ENCODE assay signal across 8 cellular contexts in the genomic region with DNA sequence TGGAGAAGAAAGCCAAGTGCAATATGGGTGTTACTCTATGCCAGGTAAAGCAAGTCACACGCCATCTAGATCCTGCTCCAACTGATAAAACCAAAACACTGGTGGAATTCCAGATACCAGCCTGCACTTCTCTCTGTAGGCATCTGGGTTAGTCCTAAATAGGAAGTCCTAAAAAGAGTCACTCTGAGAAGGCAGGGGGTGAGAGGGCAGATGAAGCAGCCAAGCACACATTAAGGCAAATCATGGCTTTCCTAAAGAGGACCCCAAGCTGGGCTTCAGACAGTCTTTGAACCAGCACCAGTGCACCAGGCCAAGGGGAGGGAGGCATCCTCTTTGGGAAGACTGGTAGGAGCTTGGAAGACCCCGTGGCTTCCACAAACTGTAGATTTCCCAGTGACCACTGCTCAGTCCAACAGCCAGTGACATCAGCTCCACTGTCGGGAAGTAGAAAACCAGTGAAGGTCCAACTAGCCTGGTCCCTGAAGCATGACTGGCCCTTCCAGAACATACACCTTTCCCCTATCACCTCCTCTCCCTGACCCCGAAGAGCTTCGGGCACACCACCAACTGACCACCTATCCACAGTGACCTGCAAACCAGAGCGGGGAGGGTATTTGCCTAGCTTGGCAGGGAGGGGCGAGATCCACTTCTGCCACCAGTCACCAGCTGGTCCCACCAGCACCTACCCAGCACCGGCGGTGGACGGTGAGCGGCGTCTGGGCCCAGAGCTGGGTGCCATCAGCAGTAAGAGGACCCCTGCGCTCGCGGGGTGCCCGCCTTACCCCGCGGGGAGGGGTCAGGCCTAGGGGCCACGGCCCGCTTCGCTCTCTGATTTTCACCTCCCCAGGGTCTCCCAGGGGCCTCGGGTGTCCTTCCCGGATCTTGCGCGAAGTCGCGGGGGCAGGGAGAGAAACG. TPM values are rescaled to one million over a fixed set of nuclear protein-coding genes. Genes with fewer than 3 reads are reported as not detected.
DNase-seq lines count a peak whose midpoint lies in the region; ATAC-seq and TF ChIP-seq lines count a peak whose summit lies in the region.

No MANE protein-coding gene starts in this region.

- H3K4me1 ChIP-seq in ES-I3 (ENCODE audit: insufficient read depth, low read length): peaks cover 29% of the 10 kb centered on the region
- peaks cover 9% of the 10 kb centered on the region for H3K4me1 ChIP-seq in foreskin keratinocyte
- H3K4me1 ChIP-seq in trophoblast cell (ENCODE audit: control insufficient read depth in 1 of 2, insufficient read depth in 2 of 2, low read length in 2 of 2): peaks cover 9 to 15% of the 10 kb centered on the region in 2 experiments

- H3K9me3 Mint-ChIP-seq in activated T-cell treated with anti-CD3 and anti-CD28 coated beads, Interleukin-2, amount 50 U/mL, for 24 hours: no peaks in the 10 kb centered on the region

- H3K36me3 ChIP-seq in ES-I3 (ENCODE audit: insufficient read depth, low read length) (no peaks in the 10 kb centered on the region), trophoblast cell (ENCODE audit: control insufficient read depth in 1 of 2, insufficient read depth in 2 of 2, low read length in 2 of 2) (no peaks in the 10 kb centered on the region)

- ATAC-seq in foreskin keratinocyte (peak; percentile 11), GM19452 (IDR thresholded peaks at IDR 0.05; ENCODE audit: unreplicated experiment) (no peak)

- peaks cover 4% of the 10 kb centered on the region; the same call in 1 of the 2 replicates for H3K9me3 ChIP-seq in ES-I3 (ENCODE audit: control insufficient read depth, insufficient read depth, low read length)
- H3K9me3 ChIP-seq in trophoblast cell (ENCODE audit: insufficient read depth, low read depth, low read length): peaks cover 2% of the 10 kb centered on the region

- peak overlapping the region; percentile 21 for H2BK120ac ChIP-seq in trophoblast cell (ENCODE audit: insufficient read depth, low read length, poor library complexity)

- DNase-seq in HK-2 (ENCODE audit: unreplicated experiment) (peak; percentile 37), foreskin keratinocyte (no peak), trophoblast cell (peak in 1 of 2 donors; percentile 36), cerebellar nuclear complex (lab: John Stamatoyannopoulos, UW) (no peak), D341Med (ENCODE audit: low spot score) (no peak)
- DNase-seq in activated T-cell treated with anti-CD3 and anti-CD28 coated beads, Interleukin-2, amount 50 U/mL, for 24 hours: peak; percentile 67

- H3K4me1 Mint-ChIP-seq in activated T-cell treated with anti-CD3 and anti-CD28 coated beads, Interleukin-2, amount 50 U/mL, for 24 hours (ENCODE audit: low read depth): peaks cover 51% of the 10 kb centered on the region

- H2AFZ ChIP-seq in trophoblast cell (ENCODE audit: insufficient read depth, low read length, poor library complexity): peak overlapping the region; percentile 61

- peak overlapping the region; percentile 46 for H3K9ac ChIP-seq in ES-I3 (ENCODE audit: low read depth, low read length)
- peak overlapping the region; percentile 60 for H3K9ac ChIP-seq in trophoblast cell (ENCODE audit: low read length)

- peak overlapping the region; percentile 41 for H2BK12ac ChIP-seq in trophoblast cell (ENCODE audit: low read length)

- peak overlapping the region; percentile 91 for H3K4me3 Mint-ChIP-seq in activated T-cell treated with anti-CD3 and anti-CD28 coated beads, Interleukin-2, amount 50 U/mL, for 24 hours

- peak overlapping the region; percentile 62 for H4K12ac ChIP-seq in trophoblast cell (ENCODE audit: low read depth, low read length)

- H4K91ac ChIP-seq in trophoblast cell (ENCODE audit: low read depth, low read length): peak overlapping the region; percentile 82

- peak overlapping the region; percentile 83 for H3K27ac ChIP-seq in foreskin keratinocyte
- H3K27ac ChIP-seq in trophoblast cell (ENCODE audit: low read depth, low read length): no peak overlapping the region

- peaks cover 28% of the 10 kb centered on the region for H3K36me3 Mint-ChIP-seq in activated T-cell treated with anti-CD3 and anti-CD28 coated beads, Interleukin-2, amount 50 U/mL, for 24 hours (ENCODE audit: low read depth)

- H3K18ac ChIP-seq in trophoblast cell (ENCODE audit: low read length): peak overlapping the region; percentile 82

- peaks cover 13% of the 10 kb centered on the region for H3K79me2 ChIP-seq in trophoblast cell (ENCODE audit: control insufficient read depth, insufficient read depth, low read length, poor library complexity)

- H3K27me3 Mint-ChIP-seq in activated T-cell treated with anti-CD3 and anti-CD28 coated beads, Interleukin-2, amount 50 U/mL, for 24 hours: no peaks in the 10 kb centered on the region

- no peak for TF ChIP-seq CTCF in foreskin keratinocyte (conservative IDR thresholded peaks at IDR 0.05)

- H4K8ac ChIP-seq in trophoblast cell (ENCODE audit: low read depth, low read length): peak overlapping the region; percentile 91

- no CpG with 5 or more reads among the region's 28 CpGs for WGBS in trophoblast cell (ENCODE audit: extremely low coverage, insufficient coverage, insufficient read length)

- H3K4me2 ChIP-seq in trophoblast cell (ENCODE audit: low read length): peak overlapping the region; percentile 86

- no peaks in the 10 kb centered on the region for H3K27me3 ChIP-seq in foreskin keratinocyte
- H3K27me3 ChIP-seq in trophoblast cell (ENCODE audit: insufficient read depth, low read length): no peaks in the 10 kb centered on the region

- peak overlapping the region; percentile 80 for H3K14ac ChIP-seq in trophoblast cell (ENCODE audit: low read length)

- peaks cover 17% of the 10 kb centered on the region for H3K79me1 ChIP-seq in trophoblast cell (ENCODE audit: low read length)

- H3K4me3 ChIP-seq in trophoblast cell (ENCODE audit: low read depth, low read length): peak overlapping the region; percentile 56

- H3K23ac ChIP-seq in trophoblast cell (ENCODE audit: low read length): no peak overlapping the region

- H3K4ac ChIP-seq in trophoblast cell (ENCODE audit: low read depth, low read length): peak overlapping the region; percentile 85

- H3K27ac Mint-ChIP-seq in activated T-cell treated with anti-CD3 and anti-CD28 coated beads, Interleukin-2, amount 50 U/mL, for 24 hours: peak overlapping the region; percentile 91

- peak overlapping the region; percentile 37 for H2BK5ac ChIP-seq in trophoblast cell (ENCODE audit: low read depth, low read length, poor library complexity)

- H2AK5ac ChIP-seq in trophoblast cell (ENCODE audit: low read length): peak overlapping the region; percentile 55

RNA-seq across cellular contexts. Expression of a gene that starts 1.0 kb away (rescaled TPM):
- 91.8 and 109 TPM in 2 replicates for total RNA-seq in foreskin keratinocyte
- 83.9 and 86.1 TPM in 2 replicates for polyA plus RNA-seq in foreskin keratinocyte
- polyA plus RNA-seq in trophoblast cell (2013): 110 and 113 TPM in 2 replicates

Comparison
In these comparisons a context has a peak if more than half of its experiments do, and no peak if none do; other contexts are left out.
1. DNase-seq: peak in HK-2 (single experiment) and activated T-cell treated with anti-CD3 and anti-CD28 coated beads, Interleukin-2, amount 50 U/mL, for 24 hours (single experiment); none in foreskin keratinocyte (0 of 2), cerebellar nuclear complex (0 of 2) and D341Med (single experiment).